Comparison of ENCODE assay signal across 8 cellular contexts in the genomic region with DNA sequence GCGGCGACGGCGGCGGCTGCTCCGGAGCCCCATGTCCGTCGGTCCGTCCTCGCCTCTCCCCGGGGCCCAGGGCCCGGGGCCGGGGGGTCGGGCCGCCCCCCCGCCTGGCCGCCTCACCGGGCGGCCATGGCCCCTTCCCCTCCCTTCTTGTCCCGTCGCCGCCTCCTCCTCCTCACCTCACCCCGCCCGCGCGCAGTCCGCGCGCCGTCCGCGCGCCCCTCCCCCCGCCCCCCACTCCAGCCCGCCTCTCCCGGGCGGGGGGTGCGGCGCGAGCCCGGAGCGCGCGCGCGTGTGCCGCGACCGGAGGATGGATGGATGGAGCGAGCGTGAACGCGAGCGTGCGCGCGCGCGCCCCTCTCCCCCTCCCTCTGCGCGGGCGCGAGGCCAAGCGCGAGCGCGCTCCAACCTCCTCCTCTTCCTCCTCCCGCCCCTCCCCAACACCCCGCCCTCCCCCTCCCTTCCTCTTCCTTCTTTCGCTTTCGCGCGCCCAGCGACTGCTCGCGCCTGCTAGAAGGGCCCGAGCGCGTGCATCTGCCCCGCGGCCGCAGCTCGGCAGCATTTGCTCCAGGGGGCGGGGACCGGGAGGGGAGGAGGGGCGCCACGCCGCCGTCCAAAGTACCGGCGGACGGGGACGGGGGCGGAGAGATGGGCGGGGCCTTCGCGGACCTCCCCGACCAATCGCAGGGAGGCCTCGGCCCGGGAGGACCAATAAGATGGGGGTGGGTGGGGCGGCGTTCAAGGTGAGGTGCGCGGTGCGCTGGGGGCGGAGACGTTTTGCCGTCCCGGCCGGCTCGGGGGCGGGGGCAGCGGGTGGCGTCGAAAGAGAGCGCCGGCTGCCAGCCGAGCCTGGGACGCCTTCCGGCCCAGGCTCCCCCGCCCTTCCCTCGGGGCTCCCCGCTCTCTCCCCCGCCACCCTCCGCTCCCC. TPM values are rescaled to one million over a fixed set of nuclear protein-coding genes. Genes with fewer than 3 reads are reported as not detected.
DNase-seq lines count a peak whose midpoint lies in the region; ATAC-seq, FAIRE-seq and TF ChIP-seq lines count a peak whose summit lies in the region.

A gene with protein sequence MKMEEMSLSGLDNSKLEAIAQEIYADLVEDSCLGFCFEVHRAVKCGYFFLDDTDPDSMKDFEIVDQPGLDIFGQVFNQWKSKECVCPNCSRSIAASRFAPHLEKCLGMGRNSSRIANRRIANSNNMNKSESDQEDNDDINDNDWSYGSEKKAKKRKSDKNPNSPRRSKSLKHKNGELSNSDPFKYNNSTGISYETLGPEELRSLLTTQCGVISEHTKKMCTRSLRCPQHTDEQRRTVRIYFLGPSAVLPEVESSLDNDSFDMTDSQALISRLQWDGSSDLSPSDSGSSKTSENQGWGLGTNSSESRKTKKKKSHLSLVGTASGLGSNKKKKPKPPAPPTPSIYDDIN (minus strand): TSS at position 332 of the 925 bp plus-strand sequence. CDS start 1,814 bp downstream, outside the sequence.

- TF ChIP-seq CTCF in heart right ventricle (IDR thresholded peaks at IDR 0.05) (no peak), progenitor cell of endocrine pancreas (IDR thresholded peaks at IDR 0.05; ENCODE audit: unreplicated experiment) (no peak), upper lobe of right lung (IDR thresholded peaks at IDR 0.05) (no peak)

- H3K4me3 ChIP-seq in heart right ventricle (peak within 1 kb of the TSS; percentile 92 to 98 (median 94)), upper lobe of right lung (peak within 1 kb of the TSS; percentile 95)

- H3K27me3 ChIP-seq in heart right ventricle, result no peaks in the 10 kb centered on the region
- no peaks in the 10 kb centered on the region for H3K27me3 ChIP-seq in upper lobe of right lung

- FAIRE-seq in GM12892 (lab: Jason Lieb, UNC), result peak; percentile 98

- intact Hi-C loops in T-helper 1 cell treated with Interleukin-12 subunit alpha and Interleukin-12 subunit beta and Interleukin-4 antibody, amounts not matched to agents 30 ng/mL and 1 ng/mL, for 36 hours (cut with micrococcal nuclease), result loop anchor here (1.0 to 5.0 kb wide), 11 partner anchors 10 to 852 kb away; a partner anchor contains a TSS
- intact Hi-C loops in heart right ventricle (cut with DNase I), result loop anchor here in 2 of 10 donors (1.0 to 5.0 kb wide), 2 partner anchors 13 to 58 kb away; a partner anchor contains a TSS
- intact Hi-C loops in upper lobe of right lung (cut with DNase I), result no loop called here

- H3K4me3 Mint-ChIP-seq in progenitor cell of endocrine pancreas (ENCODE audit: low read depth), result peak within 1 kb of the TSS; percentile 83

- peaks cover 0 to 53% (median 23%) of the 10 kb centered on the region in 9 donors for H3K4me1 ChIP-seq in heart right ventricle
- H3K4me1 ChIP-seq in upper lobe of right lung, result peaks cover 26% of the 10 kb centered on the region

- TF ChIP-seq POLR2A in GM12892 (IDR thresholded peaks at IDR 0.05; ENCODE audit: low read depth, low read length), result no peak

- 1% methylated on average over 56 to 114 of the region's 126 CpGs for WGBS in heart right ventricle, 2 donors

- H3K9me3 Mint-ChIP-seq in progenitor cell of endocrine pancreas (ENCODE audit: low read depth), result no peaks in the 10 kb centered on the region

- H3K36me3 Mint-ChIP-seq in progenitor cell of endocrine pancreas (ENCODE audit: insufficient read depth), result peaks cover 10% of the 10 kb centered on the region

- peaks cover 0 to 30% (median 22%) of the 10 kb centered on the region in 9 donors for H3K36me3 ChIP-seq in heart right ventricle
- peaks cover 28% of the 10 kb centered on the region for H3K36me3 ChIP-seq in upper lobe of right lung

- peaks cover 20% of the 10 kb centered on the region for H3K4me1 Mint-ChIP-seq in progenitor cell of endocrine pancreas (ENCODE audit: low read depth)

- H3K9me3 ChIP-seq in heart right ventricle (no peaks in the 10 kb centered on the region), upper lobe of right lung (no peaks in the 10 kb centered on the region)

- no peaks in the 10 kb centered on the region for H3K27me3 Mint-ChIP-seq in progenitor cell of endocrine pancreas

- peak within 1 kb of the TSS; percentile 97 to 100 (median 99) for H3K27ac ChIP-seq in heart right ventricle
- peak within 1 kb of the TSS; percentile 97 for H3K27ac ChIP-seq in upper lobe of right lung

- H3K27ac Mint-ChIP-seq in progenitor cell of endocrine pancreas, result peak within 1 kb of the TSS; percentile 97

- peak; percentile 58 for ATAC-seq in HG02852 (IDR thresholded peaks at IDR 0.05; ENCODE audit: unreplicated experiment)
- peak; percentile 93 to 96 (median 96) for ATAC-seq in heart right ventricle
- peak; percentile 95 for ATAC-seq in upper lobe of right lung

- DNase-seq in GM12892 (ENCODE audit: insufficient read length) (peak; percentile 99), NCI-H1694 (lab: John Stamatoyannopoulos, UW) (peak; percentile 96), amniotic epithelial cell (ENCODE audit: low read depth) (peak; percentile 96), heart right ventricle (peak; percentile 99), progenitor cell of endocrine pancreas (ENCODE audit: low spot score, unreplicated experiment) (peak; percentile 99), upper lobe of right lung (peak; percentile 100)

RNA-seq across cellular contexts. Expression of the gene that starts here (rescaled TPM):
- 18.0 TPM for polyA plus RNA-seq in GM12892 (2012; ENCODE audit: missing spikeins)
- total RNA-seq in T-helper 1 cell treated with Interleukin-12 subunit alpha and Interleukin-12 subunit beta and Interleukin-4 antibody, amounts not matched to agents 30 ng/mL and 1 ng/mL, for 36 hours, result 122 and 128 TPM in 2 replicates
- total RNA-seq in heart right ventricle (10 to 100 TPM; 23.7 to 40.6 (median 32.4) TPM), progenitor cell of endocrine pancreas (117 and 135 TPM in 2 replicates), upper lobe of right lung (65.0 TPM)
- polyA plus RNA-seq in heart right ventricle, result 10 to 100 TPM; 29.0 to 29.8 TPM

Comparison
In these comparisons a context has a peak if more than half of its experiments do, and no peak if none do; other contexts are left out.
1. Peak in every context shown above with its lines: DNase-seq, ATAC-seq, H3K4me3 ChIP-seq and H3K27ac ChIP-seq.